1 cellular context compared by ENCODE assay signal in genomic region chrX:130114141-130114561, GRCh38.
TF ChIP-seq lines count a peak whose summit lies in the region.

No MANE protein-coding gene starts in this region.

TF ChIP-seq in HCT116, 20 proteins besides CTCF, POLR2A, EP300 and RAD21:
- TF ChIP-seq, protein P1, sequence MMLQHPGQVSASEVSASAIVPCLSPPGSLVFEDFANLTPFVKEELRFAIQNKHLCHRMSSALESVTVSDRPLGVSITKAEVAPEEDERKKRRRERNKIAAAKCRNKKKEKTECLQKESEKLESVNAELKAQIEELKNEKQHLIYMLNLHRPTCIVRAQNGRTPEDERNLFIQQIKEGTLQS (IDR thresholded peaks at IDR 0.05), result no peak
- TF ChIP-seq EZH2 (IDR thresholded peaks at IDR 0.05), result no peak
- TF ChIP-seq YY1 (IDR thresholded peaks at IDR 0.05; ENCODE audit: extremely low read depth, insufficient replicate concordance, low read depth, low read length), result no peak
- no peak for TF ChIP-seq POLR2AphosphoS5 (IDR thresholded peaks at IDR 0.05; ENCODE audit: low read depth, low read length)
